ENCODE assay signal across 20 cellular contexts in the genomic region with DNA sequence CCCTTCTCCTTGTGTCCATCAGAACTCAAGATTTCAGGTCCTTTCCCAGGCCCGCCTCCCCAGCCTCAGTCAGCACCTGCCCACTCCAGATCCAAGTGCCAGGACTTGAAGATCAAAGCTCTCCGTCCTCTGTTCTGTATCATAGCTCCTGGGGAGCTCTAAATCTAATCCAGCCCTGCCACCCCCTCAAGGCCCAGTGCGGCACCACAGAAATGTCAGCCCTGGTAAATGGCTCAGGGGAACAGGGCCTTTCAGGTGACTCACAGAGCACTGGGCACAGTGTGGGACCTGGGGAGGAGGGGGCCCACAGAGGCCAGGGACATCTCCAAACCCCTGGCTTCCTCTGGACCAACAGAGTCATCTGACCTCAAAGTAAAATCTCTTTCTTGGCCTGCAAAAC. TPM values are rescaled to one million over a fixed set of nuclear protein-coding genes. Genes with fewer than 3 reads are reported as not detected.
DNase-seq lines count a peak whose midpoint lies in the region; ATAC-seq lines count a peak whose summit lies in the region.
"Had no signal": no experiment of that assay in that cellular context is flagged by ENCODE, and none has a peak within 500 bp of the region (broad histone marks: within the 10 kb centered on the region; RNA-seq: fewer than 3 reads in every experiment).

No MANE protein-coding gene starts in this region.

- H3K4me1 Mint-ChIP-seq in activated CD4-positive, alpha-beta T cell treated with anti-CD3 and anti-CD28 coated beads, Interleukin-2, amount 10 ng/mL, durations not matched to agents 24 days and 14 days = peaks cover 78% of the 10 kb centered on the region
- H3K4me1 Mint-ChIP-seq in T-helper 17 cell = peaks cover 28% of the 10 kb centered on the region
- peaks cover 40 to 72% of the 10 kb centered on the region in 2 donors for H3K4me1 Mint-ChIP-seq in stimulated activated naive B cell treated with anti-CD40 and anti-IgM and Interleukin-4, amounts not matched to agents 10 μg/mL and 1 μg/mL and 100 μg/mL, for 72 hours

- no peak for ATAC-seq in T-helper 17 cell
- ATAC-seq in stimulated activated naive B cell treated with anti-CD40 and anti-IgM and Interleukin-4, amounts not matched to agents 10 μg/mL and 1 μg/mL and 100 μg/mL, for 72 hours (replicated peaks) = no peak
- ATAC-seq in HG03025 (IDR thresholded peaks at IDR 0.05; ENCODE audit: low FRiP score, unreplicated experiment) = no peak
- ATAC-seq: CD8-positive, alpha-beta T cell; GM12878 had no signal

- H3K36me3 ChIP-seq in neuronal stem cell (replicated peaks in 1 of 2; ENCODE audit: control insufficient read depth in 2 of 2, insufficient read depth in 2 of 2, low read length in 2 of 2) = no peaks in the 10 kb centered on the region
- H3K36me3 ChIP-seq: BLaER1 had no signal

- no peak overlapping the region for H4K91ac ChIP-seq in neuronal stem cell (ENCODE audit: low read depth, low read length, poor library complexity)

- H2AK5ac ChIP-seq in neuronal stem cell (ENCODE audit: low read depth, low read length) = no peak overlapping the region

- peak overlapping the region; percentile 13 for H3K18ac ChIP-seq in neuronal stem cell (ENCODE audit: low read length)

- H3K27me3 ChIP-seq in neuronal stem cell (ENCODE audit: control insufficient read depth in 3 of 3, insufficient read depth in 3 of 3, low read depth in 1 of 3, low read length in 3 of 3) = no peaks in the 10 kb centered on the region
- H3K27me3 ChIP-seq: BLaER1 had no signal

- H3K27ac Mint-ChIP-seq in activated CD4-positive, alpha-beta T cell treated with anti-CD3 and anti-CD28 coated beads, Interleukin-2, amount 10 ng/mL, durations not matched to agents 24 days and 14 days = peak overlapping the region; percentile 72
- H3K27ac Mint-ChIP-seq in T-helper 17 cell = no peak overlapping the region
- peak overlapping the region; percentile 33 for H3K27ac Mint-ChIP-seq in stimulated activated naive B cell treated with anti-CD40 and anti-IgM and Interleukin-4, amounts not matched to agents 10 μg/mL and 1 μg/mL and 100 μg/mL, for 72 hours
- H3K27ac Mint-ChIP-seq: CD8-positive, alpha-beta T cell had no signal

- no peak overlapping the region for H2BK120ac ChIP-seq in neuronal stem cell (ENCODE audit: low read depth, low read length)

- no peak overlapping the region for H2BK15ac ChIP-seq in neuronal stem cell (ENCODE audit: low read length)

- H3K9me3 ChIP-seq in T-helper 17 cell (ENCODE audit: control insufficient read depth, low read length, poor library complexity, severe bottlenecking) (no peaks in the 10 kb centered on the region), neuronal stem cell (replicated peaks in 1 of 2; ENCODE audit: control insufficient read depth in 2 of 2, insufficient read depth in 1 of 2, low read depth in 1 of 2, low read length in 2 of 2) (no peaks in the 10 kb centered on the region)
- H3K9me3 ChIP-seq: BLaER1 had no signal

- H3K79me1 ChIP-seq in neuronal stem cell (ENCODE audit: low read depth, low read length) = no peaks in the 10 kb centered on the region

- H3K9ac ChIP-seq in neuronal stem cell (ENCODE audit: low read depth, low read length, poor library complexity) = peak overlapping the region; percentile 6
- H3K9ac ChIP-seq: BLaER1 had no signal

- peak overlapping the region; percentile 18 for H3K23ac ChIP-seq in neuronal stem cell (ENCODE audit: low read depth, low read length, poor library complexity)

- peaks cover 24% of the 10 kb centered on the region for H3K36me3 Mint-ChIP-seq in activated CD4-positive, alpha-beta T cell treated with anti-CD3 and anti-CD28 coated beads, Interleukin-2, amount 10 ng/mL, durations not matched to agents 24 days and 14 days (ENCODE audit: low read depth)
- H3K36me3 Mint-ChIP-seq in T-helper 17 cell (ENCODE audit: low read depth) = no peaks in the 10 kb centered on the region
- H3K36me3 Mint-ChIP-seq in stimulated activated naive B cell treated with anti-CD40 and anti-IgM and Interleukin-4, amounts not matched to agents 10 μg/mL and 1 μg/mL and 100 μg/mL, for 72 hours = peaks cover 11 to 28% of the 10 kb centered on the region in 2 donors
- H3K36me3 Mint-ChIP-seq: CD8-positive, alpha-beta T cell had no signal

- H3K4me3 ChIP-seq in neuronal stem cell (ENCODE audit: low read length in 2 of 2) = peak overlapping the region in 1 of 2 donors; percentile 37
- H3K4me3 ChIP-seq: BLaER1, GM12878 had no signal

- H3K27ac ChIP-seq in neuronal stem cell (replicated peaks; ENCODE audit: low read length) = no peak overlapping the region
- H3K27ac ChIP-seq: BLaER1 had no signal

- no peak overlapping the region for H3K4me3 Mint-ChIP-seq in activated CD4-positive, alpha-beta T cell treated with anti-CD3 and anti-CD28 coated beads, Interleukin-2, amount 10 ng/mL, durations not matched to agents 24 days and 14 days
- peak overlapping the region; percentile 47 for H3K4me3 Mint-ChIP-seq in T-helper 17 cell
- no peak overlapping the region for H3K4me3 Mint-ChIP-seq in stimulated activated naive B cell treated with anti-CD40 and anti-IgM and Interleukin-4, amounts not matched to agents 10 μg/mL and 1 μg/mL and 100 μg/mL, for 72 hours
- H3K4me3 Mint-ChIP-seq: CD8-positive, alpha-beta T cell; H9 had no signal

- no peak overlapping the region for H4K8ac ChIP-seq in neuronal stem cell (ENCODE audit: low read depth, low read length)

- DNase-seq in activated CD4-positive, alpha-beta T cell treated with anti-CD3 and anti-CD28 coated beads, Interleukin-2, amount 10 ng/mL, durations not matched to agents 24 days and 14 days = no peak
- DNase-seq in activated CD4-positive, alpha-beta T cell treated with anti-CD3 and anti-CD28 coated beads, Interleukin-2, amount 50 U/mL, for 4 hours = no peak
- no peak for DNase-seq in T-helper 17 cell
- DNase-seq in neuronal stem cell (ENCODE audit: low spot score) = no peak
- no peak for DNase-seq in stimulated activated naive B cell treated with anti-CD40 and anti-IgM and Interleukin-4, amounts not matched to agents 10 μg/mL and 1 μg/mL and 100 μg/mL, for 72 hours
- DNase-seq in DMS79 (lab: John Stamatoyannopoulos, UW) = no peak
- DNase-seq: 8988T; Calu3; CD8-positive, alpha-beta T cell; DND-41; EL; H9 had no signal

- no CpG with 5 or more reads among the region's 3 CpGs for WGBS in neuronal stem cell (ENCODE audit: extremely low coverage in 2 of 2, insufficient read length in 2 of 2, insufficient replicate concordance in 1 of 2), 2 donors

- no peak overlapping the region for H3K4ac ChIP-seq in neuronal stem cell (ENCODE audit: low read length)

- no peak overlapping the region for H3K14ac ChIP-seq in neuronal stem cell (ENCODE audit: low read length)

- peaks cover 0 to 7% of the 10 kb centered on the region in 2 donors for H3K4me1 ChIP-seq in neuronal stem cell (ENCODE audit: control insufficient read depth in 2 of 2, insufficient read depth in 1 of 2, low read depth in 1 of 2, low read length in 2 of 2)

- H2BK5ac ChIP-seq in neuronal stem cell (ENCODE audit: low read length) = peak overlapping the region; percentile 3

- H3K4me2 ChIP-seq in neuronal stem cell (ENCODE audit: insufficient read depth, low read length, poor library complexity, severe bottlenecking) = no peak overlapping the region
- H3K4me2 ChIP-seq: BLaER1 had no signal

- no peaks in the 10 kb centered on the region for H3K27me3 Mint-ChIP-seq in activated CD4-positive, alpha-beta T cell treated with anti-CD3 and anti-CD28 coated beads, Interleukin-2, amount 10 ng/mL, durations not matched to agents 24 days and 14 days
- H3K27me3 Mint-ChIP-seq in T-helper 17 cell = no peaks in the 10 kb centered on the region
- no peaks in the 10 kb centered on the region for H3K27me3 Mint-ChIP-seq in stimulated activated naive B cell treated with anti-CD40 and anti-IgM and Interleukin-4, amounts not matched to agents 10 μg/mL and 1 μg/mL and 100 μg/mL, for 72 hours

- no peak overlapping the region for H2BK12ac ChIP-seq in neuronal stem cell (ENCODE audit: low read length)

- intact Hi-C loops in activated CD4-positive, alpha-beta T cell treated with anti-CD3 and anti-CD28 coated beads, Interleukin-2, amount 10 ng/mL, durations not matched to agents 24 days and 14 days (cut with micrococcal nuclease) = no loop called here

- no peak overlapping the region for H2AFZ ChIP-seq in neuronal stem cell (ENCODE audit: low read length)

- no peaks in the 10 kb centered on the region for H3K9me3 Mint-ChIP-seq in activated CD4-positive, alpha-beta T cell treated with anti-CD3 and anti-CD28 coated beads, Interleukin-2, amount 10 ng/mL, durations not matched to agents 24 days and 14 days
- no peaks in the 10 kb centered on the region for H3K9me3 Mint-ChIP-seq in stimulated activated naive B cell treated with anti-CD40 and anti-IgM and Interleukin-4, amounts not matched to agents 10 μg/mL and 1 μg/mL and 100 μg/mL, for 72 hours
- H3K9me3 Mint-ChIP-seq: CD8-positive, alpha-beta T cell; H9 had no signal

RNA-seq across cellular contexts. Expression of a gene that starts 6.0 kb away (rescaled TPM):
- 1,084 and 1,122 TPM in 2 replicates for total RNA-seq in activated CD4-positive, alpha-beta T cell treated with anti-CD3 and anti-CD28 coated beads, Interleukin-2, amount 10 ng/mL, durations not matched to agents 24 days and 14 days
- total RNA-seq in T-helper 17 cell = not detected
- polyA plus RNA-seq in neuronal stem cell (2013, experiment 1 of 2) = not detected
- not detected for polyA plus RNA-seq in neuronal stem cell (2013, experiment 2 of 2)
- total RNA-seq: A673, G401, H1, H9 had no signal
- polyA plus RNA-seq: AG04450, H1 had no signal

RNA-seq across cellular contexts. Expression of a gene that starts 19.2 kb away (rescaled TPM):
- 67.7 and 71.3 TPM in 2 replicates for total RNA-seq in activated CD4-positive, alpha-beta T cell treated with anti-CD3 and anti-CD28 coated beads, Interleukin-2, amount 10 ng/mL, durations not matched to agents 24 days and 14 days
- not detected for total RNA-seq in T-helper 17 cell
- not detected for polyA plus RNA-seq in neuronal stem cell (2013, experiment 1 of 2)
- not detected for polyA plus RNA-seq in neuronal stem cell (2013, experiment 2 of 2)
- total RNA-seq: A673; Calu3; CD8-positive, alpha-beta T cell; G401; GM12878; H1; H9; HT-29 had no signal
- polyA plus RNA-seq: AG04450, GM12878, H1 had no signal

Comparison
In these comparisons a context has a peak if more than half of its experiments do, and no peak if none do; other contexts are left out.
1. RNA of a gene that starts 6.0 kb away (total RNA-seq): 1,084 to 1,122 TPM in activated CD4-positive, alpha-beta T cell treated with anti-CD3 and anti-CD28 coated beads, Interleukin-2, amount 10 ng/mL, durations not matched to agents 24 days and 14 days; not detected in T-helper 17 cell; every median in the first group is over 100 times any median in the second.
2. RNA of a gene that starts 19.2 kb away (total RNA-seq): 67.7 to 71.3 TPM in activated CD4-positive, alpha-beta T cell treated with anti-CD3 and anti-CD28 coated beads, Interleukin-2, amount 10 ng/mL, durations not matched to agents 24 days and 14 days; not detected in T-helper 17 cell; every median in the first group is over 10 times any median in the second.